Comparison of ENCODE assay signal across 8 cellular contexts in genomic region chr19:58009666-58010301, GRCh38. TPM values are rescaled to one million over a fixed set of nuclear protein-coding genes. Genes with fewer than 3 reads are reported as not detected.
DNase-seq lines count a peak whose midpoint lies in the region; ATAC-seq lines count a peak whose summit lies in the region.

No MANE protein-coding gene starts in this region.

- peak overlapping the region; percentile 80 for H3K4me3 Mint-ChIP-seq in activated CD4-positive, alpha-beta T cell treated with anti-CD3 and anti-CD28 coated beads, Interleukin-2, amount 10 ng/mL, durations not matched to agents 24 days and 14 days

- no peaks in the 10 kb centered on the region for H3K27me3 ChIP-seq in duodenal mucosa (ENCODE audit: control insufficient read depth in 1 of 2, insufficient read depth in 2 of 2, low read length in 2 of 2)

- ATAC-seq in GM18907 (IDR thresholded peaks at IDR 0.05; ENCODE audit: unreplicated experiment) (peak; percentile 71), left lobe of liver (peak; percentile 83), GM19035 (IDR thresholded peaks at IDR 0.05; ENCODE audit: unreplicated experiment) (no peak)

- H3K27me3 Mint-ChIP-seq in activated CD4-positive, alpha-beta T cell treated with anti-CD3 and anti-CD28 coated beads, Interleukin-2, amount 10 ng/mL, durations not matched to agents 24 days and 14 days = no peaks in the 10 kb centered on the region

- H3K36me3 Mint-ChIP-seq in activated CD4-positive, alpha-beta T cell treated with anti-CD3 and anti-CD28 coated beads, Interleukin-2, amount 10 ng/mL, durations not matched to agents 24 days and 14 days (ENCODE audit: low read depth) = peaks cover 31% of the 10 kb centered on the region

- intact Hi-C loops in activated CD4-positive, alpha-beta T cell treated with anti-CD3 and anti-CD28 coated beads, Interleukin-2, amount 10 ng/mL, durations not matched to agents 24 days and 14 days (cut with micrococcal nuclease) = loop anchor here (10.0 kb wide), 1 partner anchor 265 kb away; the partner anchor contains the start of gene ZNF776

- H3K9me3 ChIP-seq in duodenal mucosa (ENCODE audit: control insufficient read depth in 1 of 2, low read length in 2 of 2) = peaks cover 22 to 46% of the 10 kb centered on the region in 2 donors

- peak overlapping the region; percentile 70 to 79 for H3K4me3 ChIP-seq in duodenal mucosa (ENCODE audit: low read depth in 1 of 2, low read length in 2 of 2)

- peak overlapping the region; percentile 58 for H3K27ac Mint-ChIP-seq in activated CD4-positive, alpha-beta T cell treated with anti-CD3 and anti-CD28 coated beads, Interleukin-2, amount 10 ng/mL, durations not matched to agents 24 days and 14 days

- peak overlapping the region; percentile 63 to 70 for H3K9ac ChIP-seq in duodenal mucosa (ENCODE audit: low read depth in 1 of 2, low read length in 2 of 2)

- peaks cover 0 to 4% of the 10 kb centered on the region in 2 donors for H3K4me1 ChIP-seq in duodenal mucosa (ENCODE audit: control insufficient read depth in 1 of 2, insufficient read depth in 2 of 2, low read length in 2 of 2)

- H3K4me1 Mint-ChIP-seq in activated CD4-positive, alpha-beta T cell treated with anti-CD3 and anti-CD28 coated beads, Interleukin-2, amount 10 ng/mL, durations not matched to agents 24 days and 14 days = no peaks in the 10 kb centered on the region

- DNase-seq in NCI-H1930 (lab: John Stamatoyannopoulos, UW) = peak; percentile 93 to 97
- DNase-seq in activated CD4-positive, alpha-beta T cell treated with anti-CD3 and anti-CD28 coated beads, Interleukin-2, amount 10 ng/mL, durations not matched to agents 24 days and 14 days = peak; percentile 91
- peak; percentile 75 for DNase-seq in left lobe of liver (ENCODE audit: low spot score)
- peak; percentile 39 to 47 for DNase-seq in stimulated activated CD4-positive, alpha-beta T cell treated with anti-CD3 and anti-CD28 coated beads, Interleukin-4, amount 100 ng/mL, for 4 hours
- DNase-seq in GOT3 (lab: John Stamatoyannopoulos, UW) = no peak

- H3K27ac ChIP-seq in duodenal mucosa (ENCODE audit: low read depth, low read length) = peak overlapping the region; percentile 75

- H3K36me3 ChIP-seq in duodenal mucosa (ENCODE audit: control insufficient read depth in 1 of 2, insufficient read depth in 2 of 2, low read length in 2 of 2) = peaks cover 7 to 11% of the 10 kb centered on the region in 2 donors

- H3K9me3 Mint-ChIP-seq in activated CD4-positive, alpha-beta T cell treated with anti-CD3 and anti-CD28 coated beads, Interleukin-2, amount 10 ng/mL, durations not matched to agents 24 days and 14 days = peaks cover 36% of the 10 kb centered on the region

RNA-seq across cellular contexts. Expression of gene ZNF606, which starts 7.2 kb away (rescaled TPM):
- total RNA-seq in activated CD4-positive, alpha-beta T cell treated with anti-CD3 and anti-CD28 coated beads, Interleukin-2, amount 10 ng/mL, durations not matched to agents 24 days and 14 days = 6.6 and 7.0 TPM in 2 replicates
- total RNA-seq in left lobe of liver = 9.2 TPM

RNA-seq across cellular contexts. Expression of gene ZSCAN1, which starts 24.0 kb away (rescaled TPM):
- total RNA-seq in activated CD4-positive, alpha-beta T cell treated with anti-CD3 and anti-CD28 coated beads, Interleukin-2, amount 10 ng/mL, durations not matched to agents 24 days and 14 days = not detected in 2 replicates
- not detected for total RNA-seq in left lobe of liver

RNA-seq across cellular contexts. Expression of gene C19orf18, which starts 35.5 kb away (rescaled TPM):
- not detected in 2 replicates for total RNA-seq in activated CD4-positive, alpha-beta T cell treated with anti-CD3 and anti-CD28 coated beads, Interleukin-2, amount 10 ng/mL, durations not matched to agents 24 days and 14 days
- 1.1 TPM for total RNA-seq in left lobe of liver

RNA-seq across cellular contexts. Expression of gene ZNF135, which starts 49.3 kb away (rescaled TPM):
- total RNA-seq in activated CD4-positive, alpha-beta T cell treated with anti-CD3 and anti-CD28 coated beads, Interleukin-2, amount 10 ng/mL, durations not matched to agents 24 days and 14 days = 0.05 TPM in 1 of 2 replicates, not detected in the other
- 0.45 TPM for total RNA-seq in left lobe of liver
